27 cellular contexts compared by ENCODE assay signal in genomic region chr12:6318440-6318879, GRCh38. TPM values are rescaled to one million over a fixed set of nuclear protein-coding genes. Genes with fewer than 3 reads are reported as not detected.
DNase-seq lines count a peak whose midpoint lies in the region; ATAC-seq and TF ChIP-seq lines count a peak whose summit lies in the region.
"Had no signal": no experiment of that assay in that cellular context is flagged by ENCODE, and none has a peak within 500 bp of the region (broad histone marks: within the 10 kb centered on the region; RNA-seq: fewer than 3 reads in every experiment).

No MANE protein-coding gene starts in this region.

- no peaks in the 10 kb centered on the region for H3K36me3 Mint-ChIP-seq in activated T-helper 2 cell treated with anti-CD3 and anti-CD28 coated beads, Interferon-gamma antibody, Interleukin-2, Interleukin-4, amounts not matched to agents 10 μg/mL and 5 μg/mL and 100 μg/mL, durations not matched to agents 14 hours and 24 hours and 36 hours (ENCODE audit: low read depth)
- H3K36me3 Mint-ChIP-seq in naive thymus-derived CD8-positive, alpha-beta T cell = no peaks in the 10 kb centered on the region
- H3K36me3 Mint-ChIP-seq in H9 (ENCODE audit: insufficient read depth in 1 of 3, low read depth in 3 of 3) = peaks cover 33 to 60% (median 55%) of the 10 kb centered on the region in 3 experiments
- H3K36me3 Mint-ChIP-seq: CD14-positive monocyte, IgD-negative memory B cell had no signal

- H3K27me3 Mint-ChIP-seq in activated T-helper 2 cell treated with anti-CD3 and anti-CD28 coated beads, Interferon-gamma antibody, Interleukin-2, Interleukin-4, amounts not matched to agents 10 μg/mL and 5 μg/mL and 100 μg/mL, durations not matched to agents 14 hours and 24 hours and 36 hours (ENCODE audit: low read depth) = peaks cover 8% of the 10 kb centered on the region
- peaks cover 0 to 10% (median 0%) of the 10 kb centered on the region in 5 donors for H3K27me3 Mint-ChIP-seq in naive thymus-derived CD8-positive, alpha-beta T cell
- no peaks in the 10 kb centered on the region; the same call in 1 of the 2 replicates for H3K27me3 Mint-ChIP-seq in H9 (ENCODE audit: low read depth)

- ATAC-seq in DND-41 (ENCODE audit: insufficient read depth, low read depth) = peak; percentile 30; the same call in 1 of the 3 replicates
- peak; percentile 16 to 21 for ATAC-seq in naive thymus-derived CD8-positive, alpha-beta T cell
- ATAC-seq: WTC11 had no signal

- no peaks in the 10 kb centered on the region for H3K23me2 ChIP-seq in H9 (ENCODE audit: insufficient read length, low read depth, low read length, poor library complexity, severe bottlenecking)

- H3K14ac ChIP-seq in H9 (ENCODE audit: insufficient read depth, low read length) = no peak overlapping the region

- H2AFZ ChIP-seq in DND-41 (ENCODE audit: low read depth, low read length) (no peak overlapping the region), H9 (ENCODE audit: low read length) (no peak overlapping the region)

- no peaks in the 10 kb centered on the region for H3K79me1 ChIP-seq in H9 (ENCODE audit: insufficient read depth, low read depth, low read length, poor library complexity, severe bottlenecking)

- no CpG with 5 or more reads among the region's 16 CpGs for WGBS in H9 (ENCODE audit: extremely low coverage, insufficient read length, low lambda C conversion rate)

- H3K9me3 ChIP-seq in BLaER1 = no peaks in the 10 kb centered on the region
- H3K9me3 ChIP-seq in DND-41 (ENCODE audit: insufficient read depth, low read length, severe bottlenecking) = no peaks in the 10 kb centered on the region
- H3K9me3 ChIP-seq in H9 (ENCODE audit: control insufficient read depth, low read depth, low read length) = no peaks in the 10 kb centered on the region
- H3K9me3 ChIP-seq: breast epithelium had no signal

- H3K27me3 ChIP-seq in BLaER1 = 0 out of 2 replicates have a peak, but pooled peaks cover 3% of the 10 kb centered on the region
- no peaks in the 10 kb centered on the region for H3K27me3 ChIP-seq in DND-41 (ENCODE audit: insufficient read depth, low read length, poor library complexity)
- no peaks in the 10 kb centered on the region for H3K27me3 ChIP-seq in H9 (ENCODE audit: insufficient read depth, low read length)
- H3K27me3 ChIP-seq: breast epithelium had no signal

- no peak overlapping the region for H2BK12ac ChIP-seq in H9 (ENCODE audit: insufficient read length, low read depth, low read length)

- no peak overlapping the region for H2BK120ac ChIP-seq in H9 (ENCODE audit: low read depth, low read length, poor library complexity, severe bottlenecking)

- H3K9ac ChIP-seq in BLaER1 (no peak overlapping the region), DND-41 (ENCODE audit: low read depth, low read length) (no peak overlapping the region), H9 (ENCODE audit: extremely low read depth, insufficient read length, low read length) (no peak overlapping the region)

- no peak overlapping the region for H3K4me3 ChIP-seq in BLaER1
- H3K4me3 ChIP-seq in DND-41 (ENCODE audit: low read depth in 1 of 2, low read length in 2 of 2) = no peak overlapping the region
- H3K4me3 ChIP-seq: breast epithelium, skin epidermis had no signal

- H3K27ac ChIP-seq in BLaER1 (no peak overlapping the region), DND-41 (ENCODE audit: low read length) (no peak overlapping the region), H9 (ENCODE audit: insufficient read length, low read depth, low read length) (no peak overlapping the region)
- H3K27ac ChIP-seq: breast epithelium, RWPE1, skin epidermis had no signal

- H3K4me2 ChIP-seq in BLaER1 (peak overlapping the region; percentile 63), DND-41 (ENCODE audit: insufficient read depth, low read length) (no peak overlapping the region), H9 (ENCODE audit: insufficient read depth, insufficient read length, low read length) (no peak overlapping the region)

- H4K8ac ChIP-seq in H9 (replicated peaks; ENCODE audit: insufficient read length, low read depth, low read length) = no peak overlapping the region

- H2AK5ac ChIP-seq in H9 (ENCODE audit: insufficient read length, low read length) = no peak overlapping the region

- H3K79me2 ChIP-seq in DND-41 (ENCODE audit: insufficient read depth, low read length) (no peaks in the 10 kb centered on the region), H9 (ENCODE audit: insufficient read depth, low read length) (no peaks in the 10 kb centered on the region)

- no peaks in the 10 kb centered on the region for H3K36me3 ChIP-seq in BLaER1
- no peaks in the 10 kb centered on the region for H3K36me3 ChIP-seq in DND-41 (ENCODE audit: insufficient read depth, low read length)
- H3K36me3 ChIP-seq: breast epithelium had no signal

- no peak overlapping the region for H3T11ph ChIP-seq in H9 (ENCODE audit: low read length)

- no peak overlapping the region for H3K23ac ChIP-seq in H9 (ENCODE audit: insufficient read length, low read depth, low read length)

- no peak overlapping the region for H4K5ac ChIP-seq in H9 (ENCODE audit: insufficient read length, low read depth, low read length)

- H4K20me1 ChIP-seq in BLaER1 = no peaks in the 10 kb centered on the region
- H4K20me1 ChIP-seq in DND-41 (ENCODE audit: insufficient read depth, low read length) = no peaks in the 10 kb centered on the region
- H4K20me1 ChIP-seq in H9 (ENCODE audit: control insufficient read depth, insufficient read depth, insufficient read length) = no peaks in the 10 kb centered on the region

- H4K91ac ChIP-seq in H9 (ENCODE audit: insufficient read length, low read depth, low read length) = no peak overlapping the region

- intact Hi-C loops in activated T-helper 2 cell treated with anti-CD3 and anti-CD28 coated beads, Interferon-gamma antibody, Interleukin-2, Interleukin-4, amounts not matched to agents 10 μg/mL and 5 μg/mL and 100 μg/mL, durations not matched to agents 14 hours and 24 hours and 36 hours (cut with micrococcal nuclease) = no loop called here

- H3K4ac ChIP-seq in H9 (ENCODE audit: low read depth, low read length) = no peak overlapping the region

- H3K4me1 Mint-ChIP-seq in activated T-helper 2 cell treated with anti-CD3 and anti-CD28 coated beads, Interferon-gamma antibody, Interleukin-2, Interleukin-4, amounts not matched to agents 10 μg/mL and 5 μg/mL and 100 μg/mL, durations not matched to agents 14 hours and 24 hours and 36 hours (ENCODE audit: low read depth) = peaks cover 18% of the 10 kb centered on the region
- H3K4me1 Mint-ChIP-seq in naive thymus-derived CD8-positive, alpha-beta T cell = peaks cover 31 to 54% (median 49%) of the 10 kb centered on the region in 4 donors
- peaks cover 45% of the 10 kb centered on the region in 2 experiments for H3K4me1 Mint-ChIP-seq in H9

- H2BK5ac ChIP-seq in H9 (ENCODE audit: insufficient read length, low read length) = no peak overlapping the region

- no peak overlapping the region for H3K56ac ChIP-seq in H9 (ENCODE audit: insufficient read length, low read depth, low read length)

- no peak for DNase-seq in DND-41
- no peak for DNase-seq in activated T-helper 2 cell treated with anti-CD3 and anti-CD28 coated beads, Interferon-gamma antibody, Interleukin-2, Interleukin-4, amounts not matched to agents 10 μg/mL and 5 μg/mL and 100 μg/mL, durations not matched to agents 14 hours and 24 hours and 36 hours (ENCODE audit: low spot score)
- DNase-seq in naive thymus-derived CD8-positive, alpha-beta T cell = no peak
- no peak for DNase-seq in activated CD4-positive, alpha-beta T cell treated with anti-CD3 and anti-CD28 coated beads for 48 hours
- DNase-seq in H9 = no peak
- DNase-seq in NCI-H1930 (lab: John Stamatoyannopoulos, UW) = no peak
- DNase-seq: activated gamma-delta T cell; amniotic stem cell; dermis blood vessel endothelial cell; glutamatergic neuron; HFFc6; NCI-H1105; NCI-H2029 treated with DMSO at 0.1 percent for 48 hours; NCI-H226; NCI-H774; nucleus accumbens; stimulated activated CD4-positive, alpha-beta T cell treated with anti-CD3 and anti-CD28 coated beads, Interleukin-2, amount 100 ng/mL, for 24 hours had no signal

- POLR2A ChIA-PET in naive thymus-derived CD8-positive, alpha-beta T cell (lab: Charles Lee) = interaction anchor here (0.5 to 1.7 kb wide), 4 partner anchors 11 to 182 kb away, joined by 3 to 5 read pairs (median 4); no protein-coding TSS in a partner anchor

- H2BK20ac ChIP-seq in H9 (ENCODE audit: low read depth, low read length, poor library complexity, severe bottlenecking) = no peak overlapping the region

- H3K18ac ChIP-seq in H9 (ENCODE audit: insufficient read length, low read depth, low read length) = no peak overlapping the region

- TF ChIP-seq CTCF in DND-41 (IDR thresholded peaks at IDR 0.05; ENCODE audit: borderline replicate concordance, extremely low read depth, low read length, poor library complexity, severe bottlenecking) (no peak), H9 (conservative IDR thresholded peaks at IDR 0.05) (no peak)

- no peak overlapping the region for H3K4me3 Mint-ChIP-seq in activated T-helper 2 cell treated with anti-CD3 and anti-CD28 coated beads, Interferon-gamma antibody, Interleukin-2, Interleukin-4, amounts not matched to agents 10 μg/mL and 5 μg/mL and 100 μg/mL, durations not matched to agents 14 hours and 24 hours and 36 hours (ENCODE audit: low read depth)
- H3K4me3 Mint-ChIP-seq in naive thymus-derived CD8-positive, alpha-beta T cell = peak overlapping the region in 9 of 10 donors; percentile 8 to 77 (median 69)
- no peak overlapping the region for H3K4me3 Mint-ChIP-seq in H9
- H3K4me3 Mint-ChIP-seq: HFFc6, IgD-negative memory B cell, WTC11 had no signal

- no peak overlapping the region for H2BK15ac ChIP-seq in H9 (ENCODE audit: low read depth, low read length)

- H3K4me1 ChIP-seq in BLaER1 (peaks cover 34% of the 10 kb centered on the region), DND-41 (ENCODE audit: insufficient read depth, low read length) (0 out of 2 replicates have a peak, but pooled peaks cover 2% of the 10 kb centered on the region), H9 (ENCODE audit: insufficient read depth, low read length) (peaks cover 7% of the 10 kb centered on the region; the same call in 1 of the 2 replicates)

- H3K27ac Mint-ChIP-seq in activated T-helper 2 cell treated with anti-CD3 and anti-CD28 coated beads, Interferon-gamma antibody, Interleukin-2, Interleukin-4, amounts not matched to agents 10 μg/mL and 5 μg/mL and 100 μg/mL, durations not matched to agents 14 hours and 24 hours and 36 hours = peak overlapping the region; percentile 16
- H3K27ac Mint-ChIP-seq in naive thymus-derived CD8-positive, alpha-beta T cell = peak overlapping the region; percentile 10 to 87 (median 64)
- no peak overlapping the region for H3K27ac Mint-ChIP-seq in H9
- H3K27ac Mint-ChIP-seq: HFFc6, IgD-negative memory B cell had no signal

- no peaks in the 10 kb centered on the region for H3K9me3 Mint-ChIP-seq in activated T-helper 2 cell treated with anti-CD3 and anti-CD28 coated beads, Interferon-gamma antibody, Interleukin-2, Interleukin-4, amounts not matched to agents 10 μg/mL and 5 μg/mL and 100 μg/mL, durations not matched to agents 14 hours and 24 hours and 36 hours
- no peaks in the 10 kb centered on the region for H3K9me3 Mint-ChIP-seq in naive thymus-derived CD8-positive, alpha-beta T cell
- H3K9me3 Mint-ChIP-seq in H9 = no peaks in the 10 kb centered on the region
- H3K9me3 Mint-ChIP-seq: CD14-positive monocyte, HFFc6, WTC11 had no signal

RNA-seq across cellular contexts. Expression of gene PLEKHG6, which starts 8.0 kb away (rescaled TPM):
- not detected in 2 replicates for total RNA-seq in activated T-helper 2 cell treated with anti-CD3 and anti-CD28 coated beads, Interferon-gamma antibody, Interleukin-2, Interleukin-4, amounts not matched to agents 10 μg/mL and 5 μg/mL and 100 μg/mL, durations not matched to agents 14 hours and 24 hours and 36 hours
- total RNA-seq in naive thymus-derived CD8-positive, alpha-beta T cell = not detected
- under 1 TPM; 0.14 to 0.17 (median 0.15) TPM for polyA plus RNA-seq in naive thymus-derived CD8-positive, alpha-beta T cell
- total RNA-seq in H9 (2021) = 17.7 and 20.0 TPM in 2 replicates
- total RNA-seq: dermis blood vessel endothelial cell; HFFc6; lung microvascular endothelial cell; T-helper 2 cell treated with Interferon-gamma antibody and Interleukin-4, amounts not matched to agents 100 ng/mL and 5 ng/mL, for 36 hours; temporal lobe had no signal
- polyA plus RNA-seq: CD14-positive monocyte, IgD-negative memory B cell had no signal

RNA-seq across cellular contexts. Expression of gene TNFRSF1A, which starts 23.4 kb away (rescaled TPM):
- total RNA-seq in activated T-helper 2 cell treated with anti-CD3 and anti-CD28 coated beads, Interferon-gamma antibody, Interleukin-2, Interleukin-4, amounts not matched to agents 10 μg/mL and 5 μg/mL and 100 μg/mL, durations not matched to agents 14 hours and 24 hours and 36 hours = 37.6 TPM in 2 replicates
- 10 to 100 TPM; 91.7 to 97.6 TPM for total RNA-seq in naive thymus-derived CD8-positive, alpha-beta T cell
- 10 to 100 TPM; 19.5 to 43.7 (median 31.1) TPM for polyA plus RNA-seq in naive thymus-derived CD8-positive, alpha-beta T cell
- 55.9 and 59.9 TPM in 2 replicates for total RNA-seq in H9 (2021)

RNA-seq across cellular contexts. Expression of gene SCNN1A, which starts 56.9 kb away (rescaled TPM):
- total RNA-seq in activated T-helper 2 cell treated with anti-CD3 and anti-CD28 coated beads, Interferon-gamma antibody, Interleukin-2, Interleukin-4, amounts not matched to agents 10 μg/mL and 5 μg/mL and 100 μg/mL, durations not matched to agents 14 hours and 24 hours and 36 hours = not detected in 2 replicates
- total RNA-seq in naive thymus-derived CD8-positive, alpha-beta T cell = 1 to 10 TPM; 4.0 to 4.7 TPM
- polyA plus RNA-seq in naive thymus-derived CD8-positive, alpha-beta T cell = under 1 TPM; 0.06 to 0.65 (median 0.23) TPM
- 104 and 111 TPM in 2 replicates for total RNA-seq in H9 (2021)
- total RNA-seq: temporal lobe had no signal
- polyA plus RNA-seq: IgD-negative memory B cell had no signal

Comparison
In these comparisons a context has a peak if more than half of its experiments do, and no peak if none do; other contexts are left out.
1. H3K27ac Mint-ChIP-seq: peak in activated T-helper 2 cell treated with anti-CD3 and anti-CD28 coated beads, Interferon-gamma antibody, Interleukin-2, Interleukin-4, amounts not matched to agents 10 μg/mL and 5 μg/mL and 100 μg/mL, durations not matched to agents 14 hours and 24 hours and 36 hours (single experiment) and naive thymus-derived CD8-positive, alpha-beta T cell (10 of 10); none in H9 (0 of 3).
2. H3K4me3 Mint-ChIP-seq: peak in naive thymus-derived CD8-positive, alpha-beta T cell (9 of 10); none in activated T-helper 2 cell treated with anti-CD3 and anti-CD28 coated beads, Interferon-gamma antibody, Interleukin-2, Interleukin-4, amounts not matched to agents 10 μg/mL and 5 μg/mL and 100 μg/mL, durations not matched to agents 14 hours and 24 hours and 36 hours (single experiment) and H9 (0 of 2).
3. RNA of gene PLEKHG6, which starts 8.0 kb away (total RNA-seq): 17.7 to 20.0 TPM in H9; not detected in activated T-helper 2 cell treated with anti-CD3 and anti-CD28 coated beads, Interferon-gamma antibody, Interleukin-2, Interleukin-4, amounts not matched to agents 10 μg/mL and 5 μg/mL and 100 μg/mL, durations not matched to agents 14 hours and 24 hours and 36 hours and not detected in naive thymus-derived CD8-positive, alpha-beta T cell; every median in the first group is over 10 times any median in the second.
4. RNA of gene SCNN1A, which starts 56.9 kb away (total RNA-seq): 104 to 111 TPM in H9; 4.0 to 4.7 TPM in naive thymus-derived CD8-positive, alpha-beta T cell and not detected in activated T-helper 2 cell treated with anti-CD3 and anti-CD28 coated beads, Interferon-gamma antibody, Interleukin-2, Interleukin-4, amounts not matched to agents 10 μg/mL and 5 μg/mL and 100 μg/mL, durations not matched to agents 14 hours and 24 hours and 36 hours; every median in the first group is over 10 times any median in the second.